12 cellular contexts compared by ENCODE assay signal in the genomic region with DNA sequence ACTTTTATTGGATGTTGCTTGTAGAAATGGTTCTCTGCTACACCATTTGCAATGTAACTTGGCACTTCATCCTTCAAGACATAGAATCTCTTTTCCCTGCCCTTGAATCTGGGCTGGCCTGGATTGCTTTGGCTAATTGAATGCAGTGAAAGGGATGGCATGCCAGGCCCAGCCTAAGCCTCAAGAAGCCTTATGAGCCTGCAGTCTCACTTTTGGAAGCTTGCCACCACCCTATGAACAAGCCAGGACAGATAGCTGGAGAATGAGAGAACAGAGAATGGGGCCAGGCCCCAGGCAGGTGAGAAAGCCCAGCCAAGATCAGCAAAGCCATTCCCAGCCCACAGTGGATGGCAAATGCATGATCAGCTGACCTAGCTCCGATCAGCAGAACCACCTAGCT.
DNase-seq lines count a peak whose midpoint lies in the region; ATAC-seq, FAIRE-seq and TF ChIP-seq lines count a peak whose summit lies in the region.
"Had no signal": no experiment of that assay in that cellular context is flagged by ENCODE, and none has a peak within 500 bp of the region (broad histone marks: within the 10 kb centered on the region; RNA-seq: fewer than 3 reads in every experiment).

No MANE protein-coding gene starts in this region.

- no peak overlapping the region for H3K4me2 ChIP-seq in keratinocyte (ENCODE audit: control insufficient read depth, extremely low read depth, insufficient read depth, low read depth, low read length)

- H3K27ac ChIP-seq in epithelial cell of prostate = no peak overlapping the region
- no peak overlapping the region for H3K27ac ChIP-seq in keratinocyte (ENCODE audit: control insufficient read depth, insufficient read depth, low read length)
- H3K27ac ChIP-seq: BLaER1 treated with 17β-estradiol and CSF1 and Interleukin-3, amounts not matched to agents 10 nM and 100 nM had no signal

- H3K4me1 ChIP-seq in keratinocyte (ENCODE audit: control insufficient read depth, extremely low read depth, insufficient read depth, low read length) = no peaks in the 10 kb centered on the region

- H3K27me3 ChIP-seq in keratinocyte (ENCODE audit: control insufficient read depth, extremely low read depth, insufficient read depth, low read length) = no peaks in the 10 kb centered on the region
- H3K27me3 ChIP-seq: BLaER1 treated with 17β-estradiol and CSF1 and Interleukin-3, amounts not matched to agents 10 nM and 100 nM had no signal

- TF ChIP-seq CTCF in keratinocyte (optimal IDR thresholded peaks at IDR 0.05 in 1 of 3, IDR thresholded peaks at IDR 0.05 in 1 of 3, conservative IDR thresholded peaks at IDR 0.05 in 1 of 3; ENCODE audit: extremely low read depth in 1 of 3, insufficient read depth in 2 of 3, low read length in 3 of 3) = no peak

- no peaks in the 10 kb centered on the region for H4K20me1 ChIP-seq in keratinocyte (ENCODE audit: control insufficient read depth, extremely low read depth, insufficient read depth, low read length)
- H4K20me1 ChIP-seq: BLaER1 treated with 17β-estradiol and CSF1 and Interleukin-3, amounts not matched to agents 10 nM and 100 nM had no signal

- H3K9me3 ChIP-seq in keratinocyte (ENCODE audit: control insufficient read depth, low read depth, low read length) = peaks cover 6% of the 10 kb centered on the region

- dilution Hi-C loops in keratinocyte (cut with MboI; ENCODE audit: extremely low pct_ligation_motif_present, low sequenced_read_pairs) = no loop called here

- H3K9ac ChIP-seq in keratinocyte (ENCODE audit: control insufficient read depth, extremely low read depth, insufficient read depth, low read length) = no peak overlapping the region
- H3K9ac ChIP-seq: BLaER1 treated with 17β-estradiol and CSF1 and Interleukin-3, amounts not matched to agents 10 nM and 100 nM had no signal

- ATAC-seq in GM21528 (IDR thresholded peaks at IDR 0.05; ENCODE audit: low FRiP score, unreplicated experiment) = no peak
- ATAC-seq: Panc1 had no signal

- DNase-seq in EH (ENCODE audit: low read depth) (peak; percentile 48), M059J (ENCODE audit: low read depth) (peak; percentile 53), epithelial cell of prostate (ENCODE audit: low read depth, low spot score) (peak; percentile 68), keratinocyte (ENCODE audit: low read depth, low spot score) (peak; percentile 17), COR-L47 (lab: John Stamatoyannopoulos, UW) (no peak), NCI-H187 treated with DMSO at 0.1 percent for 48 hours (lab: John Stamatoyannopoulos, UW) (no peak)
- DNase-seq: HCEC 1CT, NCI-H1694 had no signal

- no peak overlapping the region for H2AFZ ChIP-seq in keratinocyte (ENCODE audit: control insufficient read depth, low read length)

- no peaks in the 10 kb centered on the region for H3K79me2 ChIP-seq in keratinocyte (ENCODE audit: control insufficient read depth, insufficient read depth, low read length)

- H3K36me3 ChIP-seq in keratinocyte (ENCODE audit: control insufficient read depth in 2 of 2, extremely low read depth in 1 of 2, insufficient read depth in 2 of 2, low read length in 2 of 2) = no peaks in the 10 kb centered on the region
- H3K36me3 ChIP-seq: BLaER1 treated with 17β-estradiol and CSF1 and Interleukin-3, amounts not matched to agents 10 nM and 100 nM had no signal

- peak; percentile 80 for FAIRE-seq in keratinocyte (lab: Jason Lieb, UNC)
- FAIRE-seq: GM18507 had no signal

- H3K4me3 ChIP-seq in keratinocyte (ENCODE audit: control insufficient read depth in 2 of 3, extremely low read depth in 1 of 3, insufficient read depth in 2 of 3, low read depth in 1 of 3, low read length in 3 of 3) = no peak overlapping the region
- H3K4me3 ChIP-seq: BLaER1 treated with 17β-estradiol and CSF1 and Interleukin-3, amounts not matched to agents 10 nM and 100 nM had no signal

- no peaks in the 10 kb centered on the region for H3K9me1 ChIP-seq in keratinocyte (ENCODE audit: control insufficient read depth, extremely low read depth, insufficient read depth, low read length)

Comparison
In these comparisons a context has a peak if more than half of its experiments do, and no peak if none do; other contexts are left out.
1. DNase-seq: peak in EH (single experiment), M059J (single experiment), epithelial cell of prostate (single experiment) and keratinocyte (single experiment); none in COR-L47 (single experiment) and NCI-H187 treated with DMSO at 0.1 percent for 48 hours (single experiment).